ENCODE assay signal across 9 cellular contexts in the genomic region with DNA sequence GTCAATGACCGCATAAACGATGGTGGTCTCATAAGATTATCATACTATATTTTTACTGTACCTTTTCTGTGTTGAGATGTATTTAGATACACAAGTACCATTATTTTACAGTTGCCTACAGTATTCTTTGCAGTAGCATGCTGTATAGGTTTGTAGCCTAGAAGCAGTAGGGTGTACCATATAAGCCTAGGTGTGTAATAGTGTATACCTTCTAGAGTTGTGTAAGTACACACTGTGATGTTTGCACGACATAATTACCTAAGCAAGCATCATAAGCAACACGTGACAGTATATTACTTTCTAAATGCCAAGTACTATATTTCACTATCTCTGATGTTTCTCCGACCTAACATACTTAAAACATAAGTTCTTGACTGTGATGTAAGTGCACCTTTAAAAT. TPM values are rescaled to one million over a fixed set of nuclear protein-coding genes. Genes with fewer than 3 reads are reported as not detected.
A peak's percentile ranks its signal among the peaks of the same experiment; 100 is the strongest.
DNase-seq lines count a peak whose midpoint lies in the region; ATAC-seq and TF ChIP-seq lines count a peak whose summit lies in the region.
"Had no signal": no experiment of that assay in that cellular context is flagged by ENCODE, and none has a peak within 500 bp of the region (broad histone marks: within the 10 kb centered on the region; RNA-seq: fewer than 3 reads in every experiment).

No MANE protein-coding gene starts in this region.

- H3K9me3 ChIP-seq in muscle layer of duodenum (ENCODE audit: control insufficient read depth in 1 of 2, low read length in 2 of 2) = no peaks in the 10 kb centered on the region

- H3K27me3 Mint-ChIP-seq in stimulated activated naive CD8-positive, alpha-beta T cell treated with anti-CD3 and anti-CD28 coated beads, Interleukin-15, Interleukin-2, amounts not matched to agents 100 ng/mL and 50 ng/mL, for 24 hours = no peaks in the 10 kb centered on the region

- no peaks in the 10 kb centered on the region for H3K9me3 Mint-ChIP-seq in stimulated activated naive CD8-positive, alpha-beta T cell treated with anti-CD3 and anti-CD28 coated beads, Interleukin-15, Interleukin-2, amounts not matched to agents 100 ng/mL and 50 ng/mL, for 24 hours

- no peak for DNase-seq in stimulated activated naive CD8-positive, alpha-beta T cell treated with anti-CD3 and anti-CD28 coated beads, Interleukin-15, Interleukin-2, amounts not matched to agents 100 U/mL and 50 U/mL, for 24 hours
- DNase-seq in dorsolateral prefrontal cortex (no peak), 8988T (no peak), NCI-H1048 (lab: John Stamatoyannopoulos, UW) (no peak)

- peak overlapping the region; percentile 49 for H3K27ac Mint-ChIP-seq in stimulated activated naive CD8-positive, alpha-beta T cell treated with anti-CD3 and anti-CD28 coated beads, Interleukin-15, Interleukin-2, amounts not matched to agents 100 ng/mL and 50 ng/mL, for 24 hours

- H3K36me3 ChIP-seq in muscle layer of duodenum (ENCODE audit: control insufficient read depth in 1 of 2, insufficient read depth in 2 of 2, low read length in 2 of 2) = peaks cover 0 to 5% of the 10 kb centered on the region in 2 donors

- no peak for ATAC-seq in stimulated activated naive CD8-positive, alpha-beta T cell treated with anti-CD3 and anti-CD28 coated beads, Interleukin-15, Interleukin-2, amounts not matched to agents 100 U/mL and 50 U/mL, for 24 hours
- ATAC-seq in GM21529 (IDR thresholded peaks at IDR 0.05; ENCODE audit: unreplicated experiment) = no peak
- ATAC-seq in HG03159 (IDR thresholded peaks at IDR 0.05; ENCODE audit: unreplicated experiment) = no peak

- peaks cover 22% of the 10 kb centered on the region for H3K36me3 Mint-ChIP-seq in stimulated activated naive CD8-positive, alpha-beta T cell treated with anti-CD3 and anti-CD28 coated beads, Interleukin-15, Interleukin-2, amounts not matched to agents 100 ng/mL and 50 ng/mL, for 24 hours (ENCODE audit: low read depth)

- intact Hi-C loops in dorsolateral prefrontal cortex (cut with DNase I) = no loop called here

- H3K27me3 ChIP-seq in dorsolateral prefrontal cortex (no peaks in the 10 kb centered on the region), muscle layer of duodenum (ENCODE audit: low read depth, low read length) (no peaks in the 10 kb centered on the region)

- peaks cover 49% of the 10 kb centered on the region for H3K4me1 Mint-ChIP-seq in stimulated activated naive CD8-positive, alpha-beta T cell treated with anti-CD3 and anti-CD28 coated beads, Interleukin-15, Interleukin-2, amounts not matched to agents 100 ng/mL and 50 ng/mL, for 24 hours (ENCODE audit: low read depth)

- no peaks in the 10 kb centered on the region for H3K4me1 ChIP-seq in muscle layer of duodenum (ENCODE audit: control insufficient read depth in 1 of 2, insufficient read depth in 2 of 2, low read length in 2 of 2)

- peak overlapping the region in 55 of 59 donors; percentile 9 to 70 (median 51) for H3K4me3 ChIP-seq in dorsolateral prefrontal cortex
- H3K4me3 ChIP-seq in muscle layer of duodenum (ENCODE audit: low read depth in 1 of 2, low read length in 2 of 2) = peak overlapping the region; percentile 34 to 44

- no peak for TF ChIP-seq CTCF in dorsolateral prefrontal cortex (IDR thresholded peaks at IDR 0.05 in 54 of 56, conservative IDR thresholded peaks at IDR 0.05 in 2 of 56; ENCODE audit: low read depth in 1 of 56, partially characterized antibody in 56 of 56)

- H3K4me3 Mint-ChIP-seq in stimulated activated naive CD8-positive, alpha-beta T cell treated with anti-CD3 and anti-CD28 coated beads, Interleukin-15, Interleukin-2, amounts not matched to agents 100 ng/mL and 50 ng/mL, for 24 hours = peak overlapping the region; percentile 83

- H3K27ac ChIP-seq in dorsolateral prefrontal cortex (peak overlapping the region in 47 of 59 donors; percentile 0 to 86 (median 50)), muscle layer of duodenum (ENCODE audit: low read length) (peak overlapping the region; percentile 24)
- H3K27ac ChIP-seq: KMS-11 had no signal

RNA-seq across cellular contexts. Expression of a gene that starts 2.7 kb away (rescaled TPM):
- total RNA-seq in dorsolateral prefrontal cortex = 10 to 100 TPM in 34 of 120 experiments, 1 to 10 TPM in 86; 1.5 to 23.3 (median 8.0) TPM
